ENCODE assay signal across 1 cellular context in the genomic region with DNA sequence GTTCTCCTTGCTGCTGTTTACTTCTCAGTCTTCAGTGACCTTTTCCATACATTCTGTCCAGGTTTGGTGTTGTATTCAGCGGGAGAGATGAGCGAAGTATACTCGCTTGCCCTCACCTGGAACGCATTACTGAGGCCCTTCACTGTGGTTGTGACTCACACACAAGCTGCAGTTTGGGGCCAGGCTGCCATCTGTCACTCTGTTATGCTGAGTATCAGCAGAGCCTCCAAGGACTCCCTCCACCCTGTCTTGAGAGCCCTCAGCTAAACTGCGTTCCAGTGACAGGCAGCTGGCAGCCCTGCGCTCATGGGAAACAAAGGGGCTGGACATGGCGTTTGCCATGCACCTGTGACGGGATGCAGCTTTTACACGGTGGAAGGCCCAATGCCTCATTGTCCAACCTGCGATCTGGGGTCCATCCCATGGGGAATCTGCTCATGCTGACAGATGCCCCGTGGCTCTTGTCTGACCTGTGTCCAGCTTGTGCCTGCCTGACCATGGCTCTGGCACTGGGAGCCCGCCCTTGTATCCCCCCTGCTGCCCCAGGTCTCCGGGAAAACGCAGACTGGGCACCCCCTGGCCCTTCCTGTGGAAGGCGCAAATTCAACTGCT.
TF ChIP-seq lines count a peak whose summit lies in the region.

No MANE protein-coding gene starts in this region.

TF ChIP-seq in GM12878, 131 proteins besides CTCF, POLR2A, EP300 and RAD21:
- TF ChIP-seq, protein P1, sequence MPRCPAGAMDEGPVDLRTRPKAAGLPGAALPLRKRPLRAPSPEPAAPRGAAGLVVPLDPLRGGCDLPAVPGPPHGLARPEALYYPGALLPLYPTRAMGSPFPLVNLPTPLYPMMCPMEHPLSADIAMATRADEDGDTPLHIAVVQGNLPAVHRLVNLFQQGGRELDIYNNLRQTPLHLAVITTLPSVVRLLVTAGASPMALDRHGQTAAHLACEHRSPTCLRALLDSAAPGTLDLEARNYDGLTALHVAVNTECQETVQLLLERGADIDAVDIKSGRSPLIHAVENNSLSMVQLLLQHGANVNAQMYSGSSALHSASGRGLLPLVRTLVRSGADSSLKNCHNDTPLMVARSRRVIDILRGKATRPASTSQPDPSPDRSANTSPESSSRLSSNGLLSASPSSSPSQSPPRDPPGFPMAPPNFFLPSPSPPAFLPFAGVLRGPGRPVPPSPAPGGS (IDR thresholded peaks at IDR 0.05; ENCODE audit: borderline replicate concordance, insufficient read depth, low read depth, low read length, poor library complexity, severe bottlenecking): peak; percentile 43
- no peak for TF ChIP-seq RB1 (IDR thresholded peaks at IDR 0.05; ENCODE audit: borderline replicate concordance)
TF ChIP-seq in GM12878: peak in this region for 1.
